In the genomic region with DNA sequence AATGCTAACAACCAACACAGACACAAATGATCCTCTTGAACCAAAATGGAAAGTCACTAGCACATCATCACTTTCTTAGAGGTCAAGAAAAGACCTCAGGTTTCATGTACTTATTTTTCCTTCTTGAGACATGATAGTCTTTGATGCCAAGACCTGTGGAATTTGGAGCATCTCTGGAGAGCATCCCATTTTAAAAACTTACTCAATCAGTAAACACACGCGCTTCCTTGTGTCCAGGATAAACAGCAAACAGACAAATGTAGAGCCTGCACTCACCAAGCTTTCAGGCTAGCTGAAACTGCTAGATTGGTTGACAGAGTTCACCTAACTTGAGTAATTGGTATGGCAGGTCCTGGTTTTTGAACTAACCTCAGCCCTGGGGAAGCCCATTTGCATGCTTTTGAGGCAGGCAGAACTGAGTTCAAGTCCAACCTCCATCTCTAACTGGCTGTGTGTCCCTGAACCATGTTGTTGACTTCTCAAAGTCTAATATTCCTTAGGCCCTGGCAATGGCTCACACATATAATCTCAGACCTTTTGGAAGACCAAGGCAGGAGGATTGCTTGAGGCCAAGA, we compare ENCODE assay signal across 22 cellular contexts. TPM values are rescaled to one million over a fixed set of nuclear protein-coding genes. Genes with fewer than 3 reads are reported as not detected.
DNase-seq lines count a peak whose midpoint lies in the region; ATAC-seq, FAIRE-seq and TF ChIP-seq lines count a peak whose summit lies in the region.
"Had no signal": no experiment of that assay in that cellular context is flagged by ENCODE, and none has a peak within 500 bp of the region (broad histone marks: within the 10 kb centered on the region; RNA-seq: fewer than 3 reads in every experiment).

No MANE protein-coding gene starts in this region.

- RAD21 ChIA-PET in GM12878 (lab: Charles Lee; ENCODE audit: unreplicated experiment) = interaction anchor here (1.0 to 2.0 kb wide), 2 partner anchors 10 to 19 kb away, joined by 3 to 5 read pairs; no protein-coding TSS in a partner anchor

- H3K9ac ChIP-seq in IMR-90 (ENCODE audit: low read depth, low read length) (no peak overlapping the region), GM12878 (ENCODE audit: control insufficient read depth, insufficient read depth, low read length) (no peak overlapping the region), keratinocyte (ENCODE audit: control insufficient read depth, extremely low read depth, insufficient read depth, low read length) (no peak overlapping the region), SK-N-SH (no peak overlapping the region)

- H2BK5ac ChIP-seq in IMR-90 (ENCODE audit: low read depth, low read length, poor library complexity, severe bottlenecking) = peak overlapping the region; percentile 18

- peaks cover 16 to 28% of the 10 kb centered on the region in 2 experiments for H3K79me1 ChIP-seq in IMR-90 (ENCODE audit: low read depth in 1 of 2, low read length in 2 of 2)

- CTCF ChIA-PET in IMR-90 (lab: Yijun Ruan, JAX) = no interaction called here
- CTCF ChIA-PET in GM12878 (lab: Yijun Ruan, JAX) = interaction anchor here (0.9 to 2.6 kb wide), 5 partner anchors 8 to 477 kb away, joined by 3 to 13 read pairs (median 5); no protein-coding TSS in a partner anchor
- CTCF ChIA-PET in SK-N-SH (lab: Yijun Ruan, JAX) = interaction anchor here (1.2 to 2.4 kb wide), 2 partner anchors 9 to 30 kb away, joined by 3 to 12 read pairs; no protein-coding TSS in a partner anchor

- no peak overlapping the region for H2AFZ ChIP-seq in IMR-90 (replicated peaks; ENCODE audit: low read length, poor library complexity)
- H2AFZ ChIP-seq in GM12878 (ENCODE audit: control insufficient read depth, low read depth, low read length) = no peak overlapping the region
- no peak overlapping the region for H2AFZ ChIP-seq in keratinocyte (ENCODE audit: control insufficient read depth, low read length)
- H2AFZ ChIP-seq in SK-N-SH (ENCODE audit: low read depth) = no peak overlapping the region

- H2BK120ac ChIP-seq in IMR-90 (ENCODE audit: low read depth, low read length) = no peak overlapping the region

- H3K27me3 ChIP-seq in IMR-90 (ENCODE audit: control insufficient read depth, insufficient read depth, low read length) (no peaks in the 10 kb centered on the region), GM12878 (replicated peaks in 1 of 2; ENCODE audit: control insufficient read depth in 2 of 2, insufficient read depth in 2 of 2, low read length in 1 of 2) (no peaks in the 10 kb centered on the region), keratinocyte (ENCODE audit: control insufficient read depth, extremely low read depth, insufficient read depth, low read length) (no peaks in the 10 kb centered on the region), SK-N-SH (ENCODE audit: insufficient read depth) (no peaks in the 10 kb centered on the region)

- H3K36me3 ChIP-seq in IMR-90 (ENCODE audit: control insufficient read depth, insufficient read depth, low read length) (peaks cover 17% of the 10 kb centered on the region), GM12878 (ENCODE audit: control insufficient read depth in 2 of 2, insufficient read depth in 2 of 2, low read length in 1 of 2) (peaks cover 0 to 1% of the 10 kb centered on the region in 2 experiments; a peak in 2 of 4 replicates), keratinocyte (ENCODE audit: control insufficient read depth in 2 of 2, extremely low read depth in 1 of 2, insufficient read depth in 2 of 2, low read length in 2 of 2) (peaks cover 6 to 9% of the 10 kb centered on the region in 2 experiments), SK-N-SH (replicated peaks in 1 of 2; ENCODE audit: control insufficient read depth in 1 of 2, insufficient read depth in 2 of 2, low read length in 1 of 2) (peaks cover 32 to 67% of the 10 kb centered on the region in 2 experiments)

- no peak overlapping the region for H2BK20ac ChIP-seq in IMR-90 (ENCODE audit: low read depth, low read length)

- WGBS in IMR-90 (ENCODE audit: extremely low coverage in 2 of 2, insufficient read length in 1 of 2), 2 experiments = no CpG with 5 or more reads among the region's 2 CpGs
- 100% methylated on average over 2 of the region's 2 CpGs for WGBS in GM12878 (ENCODE audit: insufficient coverage, insufficient replicate concordance, low lambda C conversion rate, missing lambda C conversion rate)
- 93% methylated on average over 2 of the region's 2 CpGs for WGBS in SK-N-SH (ENCODE audit: low lambda C conversion rate)

- no peak overlapping the region for H4K91ac ChIP-seq in IMR-90 (ENCODE audit: insufficient read depth, low read depth, low read length)

- no peak overlapping the region for H4K5ac ChIP-seq in IMR-90 (ENCODE audit: low read depth, low read length)

- H3F3A ChIP-seq in SK-N-SH (replicated peaks; ENCODE audit: insufficient read depth) = no peaks in the 10 kb centered on the region

- FAIRE-seq in GM12878 (lab: Jason Lieb, UNC) = no peak
- FAIRE-seq in keratinocyte (lab: Jason Lieb, UNC) = peak; percentile 59
- FAIRE-seq: GM18507 had no signal

- SMC1A ChIA-PET in GM12878 (lab: Charles Lee; ENCODE audit: uncharacterized antibody, unreplicated experiment) = interaction anchor here (1.0 to 1.9 kb wide), 3 partner anchors 9 to 38 kb away, joined by 3 to 15 read pairs (median 6); no protein-coding TSS in a partner anchor

- TF ChIP-seq RAD21 in IMR-90 (IDR thresholded peaks at IDR 0.05; ENCODE audit: low read length) = no peak
- TF ChIP-seq RAD21 in GM12878 (IDR thresholded peaks at IDR 0.05; ENCODE audit: insufficient read depth, low read depth, low read length) = no peak
- TF ChIP-seq RAD21 in SK-N-SH (IDR thresholded peaks at IDR 0.05; ENCODE audit: low read length) = no peak

- H3K36me3 Mint-ChIP-seq in activated T-helper 1 cell treated with anti-CD3 and anti-CD28 coated beads, Interleukin-12 subunit alpha, Interleukin-12 subunit beta, Interleukin-2, Interleukin-4 antibody, amounts not matched to agents 30 ng/mL and 10 ng/mL and 1 ng/mL, durations not matched to agents 14 hours and 24 hours and 36 hours (ENCODE audit: low read depth) = peaks cover 11% of the 10 kb centered on the region

- POLR2A ChIA-PET in IMR-90 (lab: Charles Lee; ENCODE audit: unreplicated experiment) (no interaction called here), GM12878 (lab: Charles Lee) (interaction anchor here (1.0 kb wide), 1 partner anchor 9 kb away, joined by 3 read pairs; no protein-coding TSS in a partner anchor), SK-N-SH (lab: Yijun Ruan, JAX) (no interaction called here)

- H3K4me1 Mint-ChIP-seq in activated T-helper 1 cell treated with anti-CD3 and anti-CD28 coated beads, Interleukin-12 subunit alpha, Interleukin-12 subunit beta, Interleukin-2, Interleukin-4 antibody, amounts not matched to agents 30 ng/mL and 10 ng/mL and 1 ng/mL, durations not matched to agents 14 hours and 24 hours and 36 hours (ENCODE audit: low read depth) = peaks cover 14% of the 10 kb centered on the region

- TF ChIP-seq CTCF in IMR-90 (conservative IDR thresholded peaks at IDR 0.05; ENCODE audit: low read depth, low read length) (no peak), GM12878 (IDR thresholded peaks at IDR 0.05 in 2 of 3, conservative IDR thresholded peaks at IDR 0.05 in 1 of 3; ENCODE audit: control insufficient read depth in 2 of 3, extremely low read depth in 1 of 3, insufficient read depth in 1 of 3, low read depth in 3 of 3, low read length in 3 of 3) (no peak), keratinocyte (optimal IDR thresholded peaks at IDR 0.05 in 1 of 3, IDR thresholded peaks at IDR 0.05 in 1 of 3, conservative IDR thresholded peaks at IDR 0.05 in 1 of 3; ENCODE audit: extremely low read depth in 1 of 3, insufficient read depth in 2 of 3, low read length in 3 of 3) (no peak), SK-N-SH (IDR thresholded peaks at IDR 0.05) (no peak)

- intact Hi-C loops in IMR-90 (cut with micrococcal nuclease) (no loop called here), GM12878 (cut with micrococcal nuclease; ENCODE audit: unreplicated experiment) (no loop called here), sciatic nerve (cut with DNase I) (no loop called here)
- intact Hi-C loops in activated T-helper 1 cell treated with anti-CD3 and anti-CD28 coated beads, Interleukin-12 subunit alpha, Interleukin-12 subunit beta, Interleukin-2, Interleukin-4 antibody, amounts not matched to agents 30 ng/mL and 10 ng/mL and 1 ng/mL, durations not matched to agents 14 hours and 24 hours and 36 hours (cut with micrococcal nuclease) = no loop called here

- dilution Hi-C loops in IMR-90 (cut with HindIII; ENCODE audit: low sequenced_read_pairs, unreplicated experiment) = no loop called here
- dilution Hi-C loops in keratinocyte (cut with MboI; ENCODE audit: extremely low pct_ligation_motif_present, low sequenced_read_pairs) = no loop called here

- no peak overlapping the region for H3K4me3 Mint-ChIP-seq in activated T-helper 1 cell treated with anti-CD3 and anti-CD28 coated beads, Interleukin-12 subunit alpha, Interleukin-12 subunit beta, Interleukin-2, Interleukin-4 antibody, amounts not matched to agents 30 ng/mL and 10 ng/mL and 1 ng/mL, durations not matched to agents 14 hours and 24 hours and 36 hours
- H3K4me3 Mint-ChIP-seq: B cell had no signal

- no peak overlapping the region for H2AK5ac ChIP-seq in IMR-90 (ENCODE audit: low read depth, low read length)

- no peaks in the 10 kb centered on the region for H3K9me2 ChIP-seq in SK-N-SH

- no peak overlapping the region for H3K23ac ChIP-seq in IMR-90 (ENCODE audit: low read depth, low read length)

- no peak overlapping the region for H3K27ac Mint-ChIP-seq in activated T-helper 1 cell treated with anti-CD3 and anti-CD28 coated beads, Interleukin-12 subunit alpha, Interleukin-12 subunit beta, Interleukin-2, Interleukin-4 antibody, amounts not matched to agents 30 ng/mL and 10 ng/mL and 1 ng/mL, durations not matched to agents 14 hours and 24 hours and 36 hours
- H3K27ac Mint-ChIP-seq: B cell had no signal

- H2AK9ac ChIP-seq in IMR-90 (replicated peaks; ENCODE audit: low read depth, low read length, poor library complexity) = no peak overlapping the region

- H3K4me3 ChIP-seq in IMR-90 (ENCODE audit: insufficient read depth, low read depth, low read length) (no peak overlapping the region), GM12878 (no peak overlapping the region), keratinocyte (ENCODE audit: control insufficient read depth in 2 of 3, extremely low read depth in 1 of 3, insufficient read depth in 2 of 3, low read depth in 1 of 3, low read length in 3 of 3) (no peak overlapping the region), SK-N-SH (ENCODE audit: low read depth in 2 of 2, low read length in 1 of 2) (no peak overlapping the region)

- H3K14ac ChIP-seq in IMR-90 (replicated peaks; ENCODE audit: low read depth, low read length) = no peak overlapping the region

- DNase-seq in IMR-90 = no peak
- DNase-seq in GM12878 (ENCODE audit: low read depth, low spot score) = no peak
- DNase-seq in keratinocyte (ENCODE audit: low read depth, low spot score) = no peak
- DNase-seq in sciatic nerve (ENCODE audit: low spot score) = no peak
- DNase-seq in SK-N-SH = no peak
- DNase-seq in activated T-helper 1 cell treated with anti-CD3 and anti-CD28 coated beads, Interleukin-12 subunit alpha, Interleukin-12 subunit beta, Interleukin-2, Interleukin-4 antibody, amounts not matched to agents 30 ng/mL and 10 ng/mL and 1 ng/mL, durations not matched to agents 14 hours and 24 hours and 36 hours (ENCODE audit: low spot score) = no peak
- DNase-seq: Calu3, DMS79 treated with DMSO at 0.1 percent for 48 hours, GOT3, HCEC 1CT, NCI-H1092, NCI-H1417 treated with DMSO at 0.1 percent for 48 hours, NCI-H1694 treated with DMSO at 0.1 percent for 48 hours, NCI-H2081, NCI-H2227 treated with DMSO at 0.1 percent for 48 hours, NCI-H526 treated with DMSO at 0.1 percent for 48 hours, SHP77 had no signal

- no peak overlapping the region for H2BK15ac ChIP-seq in IMR-90 (ENCODE audit: low read depth, low read length)

- H4K20me1 ChIP-seq in IMR-90 (ENCODE audit: insufficient read depth, low read length) (no peaks in the 10 kb centered on the region), GM12878 (ENCODE audit: control insufficient read depth, insufficient read depth) (no peaks in the 10 kb centered on the region), keratinocyte (ENCODE audit: control insufficient read depth, extremely low read depth, insufficient read depth, low read length) (no peaks in the 10 kb centered on the region), SK-N-SH (ENCODE audit: insufficient read depth) (no peaks in the 10 kb centered on the region)

- H3K9me3 ChIP-seq in IMR-90 (ENCODE audit: control insufficient read depth, insufficient read depth, low read length) (no peaks in the 10 kb centered on the region), GM12878 (replicated peaks; ENCODE audit: control insufficient read depth, insufficient read depth, low read length) (no peaks in the 10 kb centered on the region), keratinocyte (ENCODE audit: control insufficient read depth, low read depth, low read length) (no peaks in the 10 kb centered on the region), SK-N-SH (no peaks in the 10 kb centered on the region)

- TF ChIP-seq EP300 in GM12878 (IDR thresholded peaks at IDR 0.05; ENCODE audit: borderline replicate concordance in 1 of 2, control insufficient read depth in 1 of 2, low read depth in 2 of 2, low read length in 2 of 2) = no peak
- TF ChIP-seq EP300 in SK-N-SH (IDR thresholded peaks at IDR 0.05; ENCODE audit: borderline replicate concordance in 1 of 2, low read depth in 1 of 2, low read length in 1 of 2) = no peak

- no TSS peak for BruUV-seq in IMR-90 (replicated peaks; lab: Mats Ljungman, UMichigan)
- BruUV-seq in GM12878 (replicated peaks; lab: Mats Ljungman, UMichigan) = no TSS peak

- peaks cover 9% of the 10 kb centered on the region; the same call in 1 of the 2 replicates for H3K9me1 ChIP-seq in IMR-90 (ENCODE audit: insufficient read depth, low read length)
- H3K9me1 ChIP-seq in keratinocyte (ENCODE audit: control insufficient read depth, extremely low read depth, insufficient read depth, low read length) = no peaks in the 10 kb centered on the region

- H3K79me2 ChIP-seq in GM12878 (ENCODE audit: control insufficient read depth, insufficient read depth, low read length) (no peaks in the 10 kb centered on the region), keratinocyte (ENCODE audit: control insufficient read depth, insufficient read depth, low read length) (no peaks in the 10 kb centered on the region), SK-N-SH (ENCODE audit: insufficient read depth) (no peaks in the 10 kb centered on the region)

- H3K27me3 Mint-ChIP-seq in activated T-helper 1 cell treated with anti-CD3 and anti-CD28 coated beads, Interleukin-12 subunit alpha, Interleukin-12 subunit beta, Interleukin-2, Interleukin-4 antibody, amounts not matched to agents 30 ng/mL and 10 ng/mL and 1 ng/mL, durations not matched to agents 14 hours and 24 hours and 36 hours (ENCODE audit: insufficient read depth) = no peaks in the 10 kb centered on the region
- H3K27me3 Mint-ChIP-seq: B cell had no signal

- H3K4ac ChIP-seq in IMR-90 (ENCODE audit: low read depth, low read length) = no peak overlapping the region

- no peak overlapping the region for H3K18ac ChIP-seq in IMR-90 (ENCODE audit: low read depth, low read length)

- H3K56ac ChIP-seq in IMR-90 (ENCODE audit: extremely low read depth, insufficient read depth, low read length) = no peak overlapping the region

- TF ChIP-seq POLR2A in IMR-90 (IDR thresholded peaks at IDR 0.05; ENCODE audit: low read depth, low read length) (no peak), GM12878 (IDR thresholded peaks at IDR 0.05; ENCODE audit: low read depth, low read length) (no peak)

- H3K4me2 ChIP-seq in IMR-90 (ENCODE audit: low read depth, low read length) (no peak overlapping the region), GM12878 (ENCODE audit: control insufficient read depth, insufficient read depth) (no peak overlapping the region), keratinocyte (ENCODE audit: control insufficient read depth, extremely low read depth, insufficient read depth, low read depth, low read length) (no peak overlapping the region), SK-N-SH (no peak overlapping the region)

- H3K27ac ChIP-seq in IMR-90 (ENCODE audit: insufficient read depth, low read length) (0 out of 2 replicates have a peak overlapping the region, but pooled peaks have one; percentile 15), GM12878 (ENCODE audit: control insufficient read depth, insufficient read depth) (no peak overlapping the region), keratinocyte (ENCODE audit: control insufficient read depth, insufficient read depth, low read length) (no peak overlapping the region), SK-N-SH (ENCODE audit: low read depth in 2 of 2, low read length in 1 of 2) (no peak overlapping the region)
- H3K27ac ChIP-seq: C4-2B, RWPE1 had no signal

- peaks cover 2% of the 10 kb centered on the region; the same call in 1 of the 2 replicates for H3K4me1 ChIP-seq in IMR-90 (ENCODE audit: control insufficient read depth, insufficient read depth, low read length)
- no peaks in the 10 kb centered on the region for H3K4me1 ChIP-seq in GM12878 (ENCODE audit: control insufficient read depth, insufficient read depth, low read length)
- H3K4me1 ChIP-seq in keratinocyte (ENCODE audit: control insufficient read depth, extremely low read depth, insufficient read depth, low read length) = no peaks in the 10 kb centered on the region
- peaks cover 0 to 4% of the 10 kb centered on the region in 2 experiments; a peak in 1 of 4 replicates for H3K4me1 ChIP-seq in SK-N-SH (ENCODE audit: control insufficient read depth in 1 of 2, insufficient read depth in 2 of 2, low read depth in 1 of 2, low read length in 1 of 2)

- no peaks in the 10 kb centered on the region for H3K9me3 Mint-ChIP-seq in activated T-helper 1 cell treated with anti-CD3 and anti-CD28 coated beads, Interleukin-12 subunit alpha, Interleukin-12 subunit beta, Interleukin-2, Interleukin-4 antibody, amounts not matched to agents 30 ng/mL and 10 ng/mL and 1 ng/mL, durations not matched to agents 14 hours and 24 hours and 36 hours

- in situ Hi-C loops in IMR-90 (cut with MboI; ENCODE audit: low sequenced_read_pairs) = no loop called here
- in situ Hi-C loops in GM12878 (cut with MboI) = no loop called here

- ATAC-seq in IMR-90 (ENCODE audit: low read depth) (no peak; the same call in 1 of the 2 replicates), GM12878 (peak; percentile 48), sciatic nerve (peak; percentile 68), GM18907 (IDR thresholded peaks at IDR 0.05; ENCODE audit: unreplicated experiment) (no peak)

- H4K8ac ChIP-seq in IMR-90 (ENCODE audit: low read depth in 2 of 2, low read length in 2 of 2) = no peak overlapping the region

RNA-seq across cellular contexts. Expression of a gene that starts 47.6 kb away (rescaled TPM):
- 10.4 and 12.8 TPM in 2 replicates for total RNA-seq in IMR-90 (2012; rRNA removed)
- polyA plus RNA-seq in IMR-90 (2012; rRNA removed) = 6.7 and 7.1 TPM in 2 replicates
- 3.7 and 4.3 TPM in 2 replicates for polyA plus RNA-seq in IMR-90 (2012; cell fraction: cytosol; rRNA removed)
- 5.6 and 8.1 TPM in 2 replicates for polyA plus RNA-seq in IMR-90 (2012; cell fraction: nucleus; rRNA removed; ENCODE audit: low replicate concordance)
- total RNA-seq in GM12878 (2013; cell fraction: nucleolus; rRNA removed) = 13.7 and 14.0 TPM in 2 replicates
- total RNA-seq in GM12878 (2014; rRNA removed) = 14.9 and 19.3 TPM in 2 replicates
- 16.3 and 16.9 TPM in 2 replicates for total RNA-seq in GM12878 (2014; rRNA removed; fragmentation: Illumina TruSeq; extraction: Trizol)
- 12.3 and 14.2 TPM in 2 replicates for total RNA-seq in GM12878 (2021)
- polyA plus RNA-seq in GM12878 (2011; ENCODE audit: low read depth) = 6.8 TPM
- 8.7 and 10.3 TPM in 2 replicates for polyA plus RNA-seq in GM12878 (2011; rRNA removed)
- 5.6 and 5.7 TPM in 2 replicates for polyA plus RNA-seq in GM12878 (2011; cell fraction: cytosol; rRNA removed)
- 9.7 and 10.0 TPM in 2 replicates for polyA plus RNA-seq in GM12878 (2011; cell fraction: nucleus; rRNA removed)
- polyA plus RNA-seq in GM12878 (2012) = 12.3 and 13.7 TPM in 2 replicates
- 12.7 and 16.8 TPM in 2 replicates for polyA plus RNA-seq in GM12878 (2014; fragmentation: Illumina TruSeq; extraction: Trizol)
- 1 to 10 TPM; 1.4 to 3.7 TPM for polyA plus RNA-seq in GM12878 (2014; fragmentation: Nextera tagmentation; extraction: Ambion mirVana)
- 10.8 and 11.5 TPM in 2 replicates for polyA plus RNA-seq in GM12878 (2014; rRNA removed)
- polyA plus RNA-seq in GM12878 (2016; fragmentation: Nextera tagmentation; extraction: Ambion mirVana) = 10 to 100 TPM; 13.5 to 13.9 TPM
- polyA minus RNA-seq in GM12878 (2011; rRNA and poly(A)+ RNA removed) = 3.6 and 3.7 TPM in 2 replicates
- polyA minus RNA-seq in GM12878 (2011; cell fraction: cytosol; rRNA and poly(A)+ RNA removed) = 2.8 and 5.2 TPM in 2 replicates
- polyA minus RNA-seq in GM12878 (2011; cell fraction: nucleus; rRNA and poly(A)+ RNA removed) = 3.3 and 4.0 TPM in 2 replicates
- polyA plus RNA-seq in keratinocyte = 7.4 to 11.0 TPM (median 10.9 TPM) in 3 replicates
- 9.6 TPM for polyA plus RNA-seq in keratinocyte (2011; ENCODE audit: low read depth)
- polyA plus RNA-seq in keratinocyte (2011; cell fraction: cytosol; rRNA removed) = 12.1 and 13.2 TPM in 2 replicates
- polyA plus RNA-seq in keratinocyte (2011; cell fraction: nucleus; rRNA removed) = 9.7 and 11.2 TPM in 2 replicates
- 9.0 and 11.3 TPM in 2 replicates for polyA plus RNA-seq in keratinocyte (2012; ENCODE audit: low replicate concordance)
- polyA minus RNA-seq in keratinocyte = 5.6 to 8.8 TPM (median 6.1 TPM) in 3 replicates
- polyA minus RNA-seq in keratinocyte (2011; cell fraction: cytosol; rRNA and poly(A)+ RNA removed) = 6.5 TPM
- polyA minus RNA-seq in keratinocyte (2011; cell fraction: nucleus; rRNA and poly(A)+ RNA removed) = 3.4 and 8.7 TPM in 2 replicates
- total RNA-seq in sciatic nerve = 13.0 TPM
- polyA plus RNA-seq in SK-N-SH (2012; rRNA removed) = 7.1 and 8.0 TPM in 2 replicates
- 9.3 and 9.8 TPM in 2 replicates for polyA plus RNA-seq in SK-N-SH (2012; cell fraction: cytosol; rRNA removed)
- polyA plus RNA-seq in SK-N-SH (2012; cell fraction: nucleus; rRNA removed) = 7.7 and 8.6 TPM in 2 replicates
- total RNA-seq in activated T-helper 1 cell treated with anti-CD3 and anti-CD28 coated beads, Interleukin-12 subunit alpha, Interleukin-12 subunit beta, Interleukin-2, Interleukin-4 antibody, amounts not matched to agents 30 ng/mL and 10 ng/mL and 1 ng/mL, durations not matched to agents 14 hours and 24 hours and 36 hours = 14.5 and 15.8 TPM in 2 replicates

Comparison
In these comparisons a context has a peak if more than half of its experiments do, and no peak if none do; other contexts are left out.
1. ATAC-seq: peak in GM12878 (single experiment) and sciatic nerve (single experiment); none in IMR-90 (single experiment) and GM18907 (single experiment).